ENCODE assay signal across 10 cellular contexts in genomic region chr12:39440781-39441180, GRCh38. TPM values are rescaled to one million over a fixed set of nuclear protein-coding genes. Genes with fewer than 3 reads are reported as not detected.
DNase-seq lines count a peak whose midpoint lies in the region; ATAC-seq and TF ChIP-seq lines count a peak whose summit lies in the region.
"Had no signal": no experiment of that assay in that cellular context is flagged by ENCODE, and none has a peak within 500 bp of the region (broad histone marks: within the 10 kb centered on the region; RNA-seq: fewer than 3 reads in every experiment).

No MANE protein-coding gene starts in this region.

- H3K36me3 ChIP-seq in body of pancreas (replicated peaks in 1 of 2; ENCODE audit: insufficient read depth in 1 of 2, low read depth in 2 of 2): no peaks in the 10 kb centered on the region

- ATAC-seq in GM21717 (IDR thresholded peaks at IDR 0.05; ENCODE audit: unreplicated experiment) (no peak), body of pancreas (no peak), GM21528 (IDR thresholded peaks at IDR 0.05; ENCODE audit: low FRiP score, unreplicated experiment) (no peak)

- peaks cover 16% of the 10 kb centered on the region for H3K4me1 Mint-ChIP-seq in Calu3 (ENCODE audit: low read depth, unreplicated experiment)
- H3K4me1 Mint-ChIP-seq in activated CD4-positive, alpha-beta memory T cell treated with anti-CD3 and anti-CD28 coated beads, Interleukin-2, amount 10 ng/mL, durations not matched to agents 7 days and 5 days: peaks cover 24% of the 10 kb centered on the region

- H3K27ac Mint-ChIP-seq in Calu3 (ENCODE audit: unreplicated experiment): peak overlapping the region; percentile 58
- no peak overlapping the region for H3K27ac Mint-ChIP-seq in activated CD4-positive, alpha-beta memory T cell treated with anti-CD3 and anti-CD28 coated beads, Interleukin-2, amount 10 ng/mL, durations not matched to agents 7 days and 5 days

- H3K9me3 ChIP-seq in body of pancreas: no peaks in the 10 kb centered on the region

- intact Hi-C loops in Calu3 (cut with micrococcal nuclease; ENCODE audit: unreplicated experiment): loop anchor here (5.0 to 10.0 kb wide), 2 partner anchors 114 to 123 kb away; no protein-coding TSS in a partner anchor
- intact Hi-C loops in body of pancreas (cut with DNase I): no loop called here

- peaks cover 22% of the 10 kb centered on the region for H3K36me3 Mint-ChIP-seq in Calu3 (ENCODE audit: insufficient read depth, unreplicated experiment)
- H3K36me3 Mint-ChIP-seq in activated CD4-positive, alpha-beta memory T cell treated with anti-CD3 and anti-CD28 coated beads, Interleukin-2, amount 10 ng/mL, durations not matched to agents 7 days and 5 days (ENCODE audit: low read depth): no peaks in the 10 kb centered on the region

- no peak for TF ChIP-seq POLR2A in body of pancreas (IDR thresholded peaks at IDR 0.05)

- H3K4me3 ChIP-seq in body of pancreas: no peak overlapping the region

- POLR2A ChIA-PET in activated CD4-positive, alpha-beta memory T cell treated with anti-CD3 and anti-CD28 coated beads, Interleukin-2, amount 10 ng/mL, durations not matched to agents 7 days and 5 days (lab: Charles Lee): no interaction called here

- TF ChIP-seq CTCF in Calu3 (IDR thresholded peaks at IDR 0.05; ENCODE audit: unreplicated experiment) (no peak), body of pancreas (IDR thresholded peaks at IDR 0.05) (no peak)

- H3K27ac ChIP-seq in body of pancreas: no peak overlapping the region

- DNase-seq in Ammon's horn (ENCODE audit: low spot score) (peak; percentile 12), Calu3 (no peak), kidney tubule cell (ENCODE audit: low spot score) (peak; percentile 13), body of pancreas (no peak), islet precursor cell (no peak)
- DNase-seq in activated CD4-positive, alpha-beta memory T cell treated with anti-CD3 and anti-CD28 coated beads, Interleukin-2, amount 10 ng/mL, durations not matched to agents 7 days and 5 days: no peak
- DNase-seq: DMS153, NCI-H2171 treated with DMSO at 0.1 percent for 48 hours had no signal

- peaks cover 21% of the 10 kb centered on the region for H3K4me1 ChIP-seq in body of pancreas

- H3K4me3 Mint-ChIP-seq in Calu3 (ENCODE audit: low read depth, unreplicated experiment): peak overlapping the region; percentile 94
- peak overlapping the region; percentile 25 for H3K4me3 Mint-ChIP-seq in activated CD4-positive, alpha-beta memory T cell treated with anti-CD3 and anti-CD28 coated beads, Interleukin-2, amount 10 ng/mL, durations not matched to agents 7 days and 5 days

- no peaks in the 10 kb centered on the region for H3K27me3 Mint-ChIP-seq in Calu3 (ENCODE audit: unreplicated experiment)
- no peaks in the 10 kb centered on the region for H3K27me3 Mint-ChIP-seq in activated CD4-positive, alpha-beta memory T cell treated with anti-CD3 and anti-CD28 coated beads, Interleukin-2, amount 10 ng/mL, durations not matched to agents 7 days and 5 days

- H3K27me3 ChIP-seq in body of pancreas: no peaks in the 10 kb centered on the region

- no TSS peak for BruUV-seq in Calu3 (replicated peaks; lab: Mats Ljungman, UMichigan)

- WGBS in body of pancreas, 2 donors: 74 to 76% methylated on average over 2 of the region's 2 CpGs

- H3K9me3 Mint-ChIP-seq in Calu3 (ENCODE audit: low read depth, unreplicated experiment): no peaks in the 10 kb centered on the region
- no peaks in the 10 kb centered on the region for H3K9me3 Mint-ChIP-seq in activated CD4-positive, alpha-beta memory T cell treated with anti-CD3 and anti-CD28 coated beads, Interleukin-2, amount 10 ng/mL, durations not matched to agents 7 days and 5 days

- CTCF ChIA-PET in Calu3 (lab: Charles Lee): no interaction called here
- CTCF ChIA-PET in activated CD4-positive, alpha-beta memory T cell treated with anti-CD3 and anti-CD28 coated beads, Interleukin-2, amount 10 ng/mL, durations not matched to agents 7 days and 5 days (lab: Charles Lee): interaction anchor here (2.1 kb wide), 1 partner anchor 122 kb away, joined by 8 read pairs; no protein-coding TSS in a partner anchor

RNA-seq across cellular contexts. Expression of gene KIF21A, which starts 2.1 kb away (rescaled TPM):
- total RNA-seq in Calu3 (2022) (26.0 and 28.7 TPM in 2 replicates), body of pancreas (10 to 100 TPM; 19.5 to 49.1 TPM)
- 10 to 100 TPM; 18.4 to 19.7 TPM for total RNA-seq in activated CD4-positive, alpha-beta memory T cell treated with anti-CD3 and anti-CD28 coated beads, Interleukin-2, amount 10 ng/mL, durations not matched to agents 7 days and 5 days

Comparison
In these comparisons a context has a peak if more than half of its experiments do, and no peak if none do; other contexts are left out.
1. DNase-seq: peak in Ammon's horn (single experiment) and kidney tubule cell (single experiment); none in Calu3 (single experiment), activated CD4-positive, alpha-beta memory T cell treated with anti-CD3 and anti-CD28 coated beads, Interleukin-2, amount 10 ng/mL, durations not matched to agents 7 days and 5 days (single experiment), body of pancreas (0 of 4) and islet precursor cell (single experiment).